Comparison of ENCODE assay signal across 19 cellular contexts in the genomic region with DNA sequence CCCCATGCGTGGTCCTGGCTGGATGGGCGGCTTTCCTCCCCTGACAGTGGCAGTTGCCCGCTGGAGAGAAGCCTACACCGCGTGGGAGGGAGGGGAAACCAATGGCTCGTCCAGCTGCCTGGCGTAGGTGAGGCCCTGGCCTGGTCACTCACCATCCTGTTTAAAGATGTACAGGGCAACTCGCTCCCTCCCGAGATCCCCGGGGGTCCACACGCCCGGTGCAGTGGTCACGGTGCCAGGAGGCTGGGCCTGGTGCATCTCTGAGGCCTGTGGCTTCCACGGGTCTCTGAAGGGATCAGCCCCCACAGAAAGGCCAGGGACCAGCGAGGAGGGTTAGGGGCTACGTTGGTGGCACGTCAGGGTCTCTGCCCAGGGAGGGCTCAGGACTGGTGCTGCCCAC.
"Had no signal": no experiment of that assay in that cellular context is flagged by ENCODE, and none has a peak within 500 bp of the region (broad histone marks: within the 10 kb centered on the region; RNA-seq: fewer than 3 reads in every experiment).

No MANE protein-coding gene starts in this region.

- H3K27ac Mint-ChIP-seq: activated CD4-positive, alpha-beta T cell treated with anti-CD3 and anti-CD28 coated beads, Interleukin-2, amount 10 ng/mL, durations not matched to agents 7 days and 5 days; activated naive CD8-positive, alpha-beta T cell treated with anti-CD3 and anti-CD28 coated beads, Interleukin-2, amount 50 U/mL, for 24 hours; neural progenitor cell; type B pancreatic cell had no signal

- H3K9ac ChIP-seq: neural progenitor cell, parathyroid adenoma had no signal

- H3K27me3 ChIP-seq: heart right ventricle, neural progenitor cell had no signal

- ATAC-seq: activated naive CD8-positive, alpha-beta T cell treated with anti-CD3 and anti-CD28 coated beads, Interleukin-2, amount 50 U/mL, for 24 hours; heart right ventricle had no signal

- FAIRE-seq: astrocyte, frontal cortex, keratinocyte had no signal

- H3K27me3 Mint-ChIP-seq: activated CD4-positive, alpha-beta T cell treated with anti-CD3 and anti-CD28 coated beads, Interleukin-2, amount 10 ng/mL, durations not matched to agents 7 days and 5 days; activated naive CD8-positive, alpha-beta T cell treated with anti-CD3 and anti-CD28 coated beads, Interleukin-2, amount 50 U/mL, for 24 hours; type B pancreatic cell had no signal

- H3K9me3 Mint-ChIP-seq: activated CD4-positive, alpha-beta T cell treated with anti-CD3 and anti-CD28 coated beads, Interleukin-2, amount 10 ng/mL, durations not matched to agents 7 days and 5 days; activated naive CD8-positive, alpha-beta T cell treated with anti-CD3 and anti-CD28 coated beads, Interleukin-2, amount 50 U/mL, for 24 hours; neural progenitor cell; type B pancreatic cell had no signal

- H3K36me3 ChIP-seq: neural progenitor cell had no signal

- H3K4me2 ChIP-seq: neural progenitor cell had no signal

- DNase-seq: activated CD4-positive, alpha-beta T cell treated with anti-CD3 and anti-CD28 coated beads, Interleukin-2, amount 10 ng/mL, durations not matched to agents 7 days and 5 days; activated CD4-positive, CD25-positive, alpha-beta regulatory T cell; activated CD8-positive, alpha-beta memory T cell treated with anti-CD3 and anti-CD28 coated beads for 24 hours; activated naive CD4-positive, alpha-beta T cell treated with Interleukin-2 at 50 U/mL for 16 hours; activated naive CD8-positive, alpha-beta T cell treated with anti-CD3 and anti-CD28 coated beads, Interleukin-2, amount 50 U/mL, for 24 hours; effector CD8-positive, alpha-beta T cell; heart right ventricle; left ventricle myocardium inferior; retina; stimulated activated CD4-positive, alpha-beta T cell treated with anti-CD3 and anti-CD28 coated beads, Interleukin-1b, Interleukin-23, amount 100 ng/mL, for 48 hours; stimulated activated naive CD4-positive, alpha-beta T cell; substantia nigra; T-helper 1 cell had no signal

- H2AFZ ChIP-seq: neural progenitor cell, parathyroid adenoma had no signal

- H3K27ac ChIP-seq: left ventricle myocardium inferior, neural progenitor cell, parathyroid adenoma had no signal

- H3K4me1 ChIP-seq: parathyroid adenoma had no signal

- H3K4me3 Mint-ChIP-seq: activated CD4-positive, alpha-beta T cell treated with anti-CD3 and anti-CD28 coated beads, Interleukin-2, amount 10 ng/mL, durations not matched to agents 7 days and 5 days; activated naive CD8-positive, alpha-beta T cell treated with anti-CD3 and anti-CD28 coated beads, Interleukin-2, amount 50 U/mL, for 24 hours; neural progenitor cell; type B pancreatic cell had no signal

- H3K4me3 ChIP-seq: heart right ventricle, left ventricle myocardium inferior, neural progenitor cell had no signal

- H3K9me3 ChIP-seq: heart right ventricle, left ventricle myocardium inferior had no signal
